In genomic region chr4:3197366-3198105, GRCh38 we compare ENCODE assay signal across 26 cellular contexts. TPM values are rescaled to one million over a fixed set of nuclear protein-coding genes. Genes with fewer than 3 reads are reported as not detected.
DNase-seq lines count a peak whose midpoint lies in the region; ATAC-seq lines count a peak whose summit lies in the region.
"Had no signal": no experiment of that assay in that cellular context is flagged by ENCODE, and none has a peak within 500 bp of the region (broad histone marks: within the 10 kb centered on the region; RNA-seq: fewer than 3 reads in every experiment).

No MANE protein-coding gene starts in this region.

- H3K4me3 Mint-ChIP-seq in activated naive CD8-positive, alpha-beta T cell treated with anti-CD3 and anti-CD28 coated beads, Interleukin-2, amount 10 ng/mL, durations not matched to agents 7 days and 5 days = no peak overlapping the region
- H3K4me3 Mint-ChIP-seq in activated naive CD8-positive, alpha-beta T cell treated with anti-CD3 and anti-CD28 coated beads, Interleukin-2, amount 50 U/mL, for 24 hours = no peak overlapping the region
- H3K4me3 Mint-ChIP-seq in naive B cell = no peak overlapping the region
- H3K4me3 Mint-ChIP-seq: activated T-cell treated with anti-CD3 and anti-CD28 coated beads, Interleukin-2, amount 50 U/mL, for 72 hours; mesothelial cell of epicardium; neural progenitor cell; type B pancreatic cell had no signal

- H3K36me3 ChIP-seq in thymus (ENCODE audit: control insufficient read depth, insufficient read depth) = peaks cover 16% of the 10 kb centered on the region
- H3K36me3 ChIP-seq: neural progenitor cell had no signal

- no peak overlapping the region for H3K4me3 ChIP-seq in thymus (ENCODE audit: low read length)
- H3K4me3 ChIP-seq: body of pancreas, left lung, neural progenitor cell, sigmoid colon, SK-N-MC had no signal

- H3K27ac Mint-ChIP-seq in activated naive CD8-positive, alpha-beta T cell treated with anti-CD3 and anti-CD28 coated beads, Interleukin-2, amount 10 ng/mL, durations not matched to agents 7 days and 5 days = peak overlapping the region; percentile 75
- no peak overlapping the region for H3K27ac Mint-ChIP-seq in activated naive CD8-positive, alpha-beta T cell treated with anti-CD3 and anti-CD28 coated beads, Interleukin-2, amount 50 U/mL, for 24 hours
- H3K27ac Mint-ChIP-seq in naive B cell = peak overlapping the region in 4 of 6 donors; percentile 13 to 71 (median 36)
- H3K27ac Mint-ChIP-seq: activated T-cell treated with anti-CD3 and anti-CD28 coated beads, Interleukin-2, amount 50 U/mL, for 72 hours; mesothelial cell of epicardium; neural progenitor cell; progenitor cell of endocrine pancreas; type B pancreatic cell had no signal

- no peaks in the 10 kb centered on the region for H3K9me3 Mint-ChIP-seq in activated naive CD8-positive, alpha-beta T cell treated with anti-CD3 and anti-CD28 coated beads, Interleukin-2, amount 10 ng/mL, durations not matched to agents 7 days and 5 days
- H3K9me3 Mint-ChIP-seq in activated naive CD8-positive, alpha-beta T cell treated with anti-CD3 and anti-CD28 coated beads, Interleukin-2, amount 50 U/mL, for 24 hours = no peaks in the 10 kb centered on the region
- no peaks in the 10 kb centered on the region for H3K9me3 Mint-ChIP-seq in naive B cell
- H3K9me3 Mint-ChIP-seq: activated T-cell treated with anti-CD3 and anti-CD28 coated beads, Interleukin-2, amount 50 U/mL, for 72 hours; mesothelial cell of epicardium; neural progenitor cell; type B pancreatic cell had no signal

- 84% methylated on average over 9 of the region's 9 CpGs for WGBS in thymus

- POLR2A ChIA-PET in activated naive CD8-positive, alpha-beta T cell treated with anti-CD3 and anti-CD28 coated beads, Interleukin-2, amount 10 ng/mL, durations not matched to agents 7 days and 5 days (lab: Charles Lee) = interaction anchor here (0.7 kb wide), 1 partner anchor 244 kb away, joined by 3 read pairs; the partner anchor contains the start of gene HGFAC

- DNase-seq in activated naive CD8-positive, alpha-beta T cell treated with anti-CD3 and anti-CD28 coated beads, Interleukin-2, amount 10 ng/mL, durations not matched to agents 7 days and 5 days = no peak
- no peak for DNase-seq in activated naive CD8-positive, alpha-beta T cell treated with anti-CD3 and anti-CD28 coated beads, Interleukin-2, amount 50 U/mL, for 24 hours
- DNase-seq in activated CD8-positive, alpha-beta memory T cell treated with anti-CD3 and anti-CD28 coated beads, Interleukin-2, amount 50 U/mL, for 48 hours = peak; percentile 40
- DNase-seq in naive B cell = no peak
- no peak for DNase-seq in left colon
- DNase-seq in NCI-H748 (lab: John Stamatoyannopoulos, UW; ENCODE audit: unreplicated experiment) = no peak
- DNase-seq: activated CD4-positive, alpha-beta T cell treated with anti-CD3 and anti-CD28 coated beads, Interleukin-2, amount 50 U/mL, for 48 hours; activated T-cell treated with anti-CD3 and anti-CD28 coated beads, Interleukin-2, amount 50 U/mL, for 72 hours; DMS153; foreskin keratinocyte; left lung; NCI-H1092 treated with DMSO at 0.1 percent for 48 hours; NCI-H1930; NCI-H2227 treated with DMSO at 0.1 percent for 48 hours; NCI-H774; sigmoid colon; T-helper 9 cell; WERI-Rb-1 had no signal

- H3K4me1 Mint-ChIP-seq in activated naive CD8-positive, alpha-beta T cell treated with anti-CD3 and anti-CD28 coated beads, Interleukin-2, amount 10 ng/mL, durations not matched to agents 7 days and 5 days = peaks cover 44% of the 10 kb centered on the region
- peaks cover 56% of the 10 kb centered on the region for H3K4me1 Mint-ChIP-seq in activated naive CD8-positive, alpha-beta T cell treated with anti-CD3 and anti-CD28 coated beads, Interleukin-2, amount 50 U/mL, for 24 hours
- H3K4me1 Mint-ChIP-seq in naive B cell = peaks cover 9 to 22% (median 13%) of the 10 kb centered on the region in 3 donors

- H3K9me3 ChIP-seq in thymus (ENCODE audit: control insufficient read depth) = no peaks in the 10 kb centered on the region
- H3K9me3 ChIP-seq: body of pancreas, left lung, sigmoid colon had no signal

- peaks cover 24% of the 10 kb centered on the region for H3K4me1 ChIP-seq in thymus (ENCODE audit: control insufficient read depth, insufficient read depth, low read length)
- H3K4me1 ChIP-seq: foreskin keratinocyte, neural progenitor cell had no signal

- H3K36me3 Mint-ChIP-seq in activated naive CD8-positive, alpha-beta T cell treated with anti-CD3 and anti-CD28 coated beads, Interleukin-2, amount 10 ng/mL, durations not matched to agents 7 days and 5 days = peaks cover 8% of the 10 kb centered on the region
- H3K36me3 Mint-ChIP-seq in activated naive CD8-positive, alpha-beta T cell treated with anti-CD3 and anti-CD28 coated beads, Interleukin-2, amount 50 U/mL, for 24 hours (ENCODE audit: low read depth) = peaks cover 11% of the 10 kb centered on the region
- H3K36me3 Mint-ChIP-seq in naive B cell = peaks cover 0 to 13% of the 10 kb centered on the region in 2 donors

- no peak for ATAC-seq in activated naive CD8-positive, alpha-beta T cell treated with anti-CD3 and anti-CD28 coated beads, Interleukin-2, amount 10 ng/mL, durations not matched to agents 7 days and 5 days (ENCODE audit: low read depth)
- ATAC-seq in activated naive CD8-positive, alpha-beta T cell treated with anti-CD3 and anti-CD28 coated beads, Interleukin-2, amount 50 U/mL, for 24 hours = no peak
- ATAC-seq in naive B cell (ENCODE audit: low read depth in 2 of 2) (no peak), left colon (no peak)
- ATAC-seq: activated T-cell treated with anti-CD3 and anti-CD28 coated beads, Interleukin-2, amount 50 U/mL, for 72 hours; body of pancreas; esophagus mucosa; foreskin keratinocyte; left lung had no signal

- no peaks in the 10 kb centered on the region for H3K27me3 Mint-ChIP-seq in activated naive CD8-positive, alpha-beta T cell treated with anti-CD3 and anti-CD28 coated beads, Interleukin-2, amount 10 ng/mL, durations not matched to agents 7 days and 5 days
- H3K27me3 Mint-ChIP-seq in activated naive CD8-positive, alpha-beta T cell treated with anti-CD3 and anti-CD28 coated beads, Interleukin-2, amount 50 U/mL, for 24 hours = no peaks in the 10 kb centered on the region
- no peaks in the 10 kb centered on the region for H3K27me3 Mint-ChIP-seq in naive B cell
- H3K27me3 Mint-ChIP-seq: progenitor cell of endocrine pancreas, type B pancreatic cell had no signal

- intact Hi-C loops in left colon (cut with DNase I, micrococcal nuclease) = no loop called here

- H3K27me3 ChIP-seq in thymus (ENCODE audit: control insufficient read depth, insufficient read depth) = no peaks in the 10 kb centered on the region
- H3K27me3 ChIP-seq: body of pancreas, foreskin keratinocyte, left lung, neural progenitor cell, sigmoid colon had no signal

- peak overlapping the region; percentile 22 for H3K27ac ChIP-seq in thymus (ENCODE audit: low read depth)
- H3K27ac ChIP-seq: foreskin keratinocyte, left lung, neural progenitor cell, sigmoid colon, SK-N-MC, WERI-Rb-1 had no signal

RNA-seq across cellular contexts. Expression of gene MSANTD1, which starts 51.4 kb away (rescaled TPM):
- total RNA-seq in activated naive CD8-positive, alpha-beta T cell treated with anti-CD3 and anti-CD28 coated beads, Interleukin-2, amount 10 ng/mL, durations not matched to agents 7 days and 5 days = 1 to 10 TPM; 1.3 to 1.4 TPM
- polyA plus RNA-seq in naive B cell (ENCODE audit: low read depth in 6 of 6) = under 1 TPM in 2 of 6 donors, not detected in 4; 0.12 to 0.14 TPM
- 1.0 TPM for polyA plus RNA-seq in thymus
- total RNA-seq in left colon = under 1 TPM; 0.73 to 0.82 TPM
